Comparison of ENCODE assay signal across 28 cellular contexts in the genomic region with DNA sequence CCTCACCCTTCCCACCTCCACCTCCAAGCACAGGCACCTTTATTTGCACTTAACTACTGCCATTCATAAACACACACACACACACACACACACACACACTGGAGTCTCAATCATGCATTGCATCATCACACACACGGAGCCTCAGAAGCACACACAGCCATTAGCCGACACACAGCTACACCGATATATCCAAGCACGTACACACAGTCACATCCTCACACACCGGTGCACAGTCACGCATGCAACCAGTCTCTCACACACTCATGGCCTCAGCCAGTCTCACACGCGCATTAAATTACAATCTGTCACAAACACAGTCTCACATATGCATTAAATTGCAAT. TPM values are rescaled to one million over a fixed set of nuclear protein-coding genes. Genes with fewer than 3 reads are reported as not detected.
A peak's percentile ranks its signal among the peaks of the same experiment; 100 is the strongest.
DNase-seq lines count a peak whose midpoint lies in the region; ATAC-seq, FAIRE-seq and TF ChIP-seq lines count a peak whose summit lies in the region.
"Had no signal": no experiment of that assay in that cellular context is flagged by ENCODE, and none has a peak within 500 bp of the region (broad histone marks: within the 10 kb centered on the region; RNA-seq: fewer than 3 reads in every experiment).

No MANE protein-coding gene starts in this region.

- H3K79me2 ChIP-seq in HepG2 (ENCODE audit: insufficient read depth, low read length), result no peaks in the 10 kb centered on the region
- H3K79me2 ChIP-seq in keratinocyte (ENCODE audit: control insufficient read depth, insufficient read depth, low read length), result no peaks in the 10 kb centered on the region
- H3K79me2 ChIP-seq: parathyroid adenoma had no signal

- WGBS in HepG2 (ENCODE audit: low lambda C conversion rate), result 85% methylated on average over 8 of the region's 8 CpGs
- 68% methylated on average over 8 of the region's 8 CpGs for WGBS in right lobe of liver (ENCODE audit: insufficient coverage, low coverage, low lambda C conversion rate, missing lambda C conversion rate)

- CTCF ChIA-PET in HepG2 (lab: Yijun Ruan, JAX; ENCODE audit: low intra/inter-chr PET ratio, low total read pairs), result no interaction called here

- no peak for TF ChIP-seq EP300 in HepG2 (IDR thresholded peaks at IDR 0.05; ENCODE audit: low read depth in 2 of 2, low read length in 2 of 2)
- no peak for TF ChIP-seq EP300 in HepG2 (CRISPR knock-in tag; IDR thresholded peaks at IDR 0.05; ENCODE audit: borderline replicate concordance)

- no peak overlapping the region for H3K27ac ChIP-seq in HepG2 (ENCODE audit: extremely low read length, insufficient read depth, low read length)
- no peak overlapping the region for H3K27ac ChIP-seq in right lobe of liver
- H3K27ac ChIP-seq in keratinocyte (ENCODE audit: control insufficient read depth, insufficient read depth, low read length), result no peak overlapping the region
- H3K27ac ChIP-seq: dorsolateral prefrontal cortex, foreskin keratinocyte, KMS-11, parathyroid adenoma had no signal

- no peak overlapping the region for H3K9ac ChIP-seq in HepG2 (ENCODE audit: insufficient read depth, low read depth, low read length)
- no peak overlapping the region for H3K9ac ChIP-seq in keratinocyte (ENCODE audit: control insufficient read depth, extremely low read depth, insufficient read depth, low read length)
- H3K9ac ChIP-seq: KMS-11, parathyroid adenoma had no signal

- in situ Hi-C loops in HepG2 (cut with HindIII; ENCODE audit: extremely low pct_ligation_motif_present, low pct_unique_long_range_greater_than_20kb), result no loop called here

- intact Hi-C loops in HepG2 (cut with micrococcal nuclease; ENCODE audit: unreplicated experiment), result no loop called here
- intact Hi-C loops in right lobe of liver (cut with DNase I), result no loop called here

- H3K9me3 ChIP-seq in HepG2 (ENCODE audit: low read length) (no peaks in the 10 kb centered on the region), right lobe of liver (no peaks in the 10 kb centered on the region), keratinocyte (ENCODE audit: control insufficient read depth, low read depth, low read length) (no peaks in the 10 kb centered on the region)

- H3K27me3 ChIP-seq in HepG2 (ENCODE audit: control insufficient read depth in 1 of 2, insufficient read depth in 2 of 2, low read length in 2 of 2), result no peaks in the 10 kb centered on the region; a peak in 1 of 5 replicates
- H3K27me3 ChIP-seq in right lobe of liver, result no peaks in the 10 kb centered on the region
- H3K27me3 ChIP-seq in keratinocyte (ENCODE audit: control insufficient read depth, extremely low read depth, insufficient read depth, low read length), result no peaks in the 10 kb centered on the region
- H3K27me3 ChIP-seq: dorsolateral prefrontal cortex, foreskin keratinocyte had no signal

- no peak for TF ChIP-seq POLR2A in HepG2 (IDR thresholded peaks at IDR 0.05; ENCODE audit: insufficient read depth in 1 of 2, low read depth in 2 of 2, low read length in 2 of 2)
- TF ChIP-seq POLR2A in right lobe of liver (IDR thresholded peaks at IDR 0.05), result no peak

- H3K9me1 ChIP-seq in keratinocyte (ENCODE audit: control insufficient read depth, extremely low read depth, insufficient read depth, low read length), result no peaks in the 10 kb centered on the region

- H3K4me1 ChIP-seq in HepG2 (ENCODE audit: insufficient read depth, low read length) (peaks cover 12% of the 10 kb centered on the region), right lobe of liver (no peaks in the 10 kb centered on the region), keratinocyte (ENCODE audit: control insufficient read depth, extremely low read depth, insufficient read depth, low read length) (peaks cover 4% of the 10 kb centered on the region)
- H3K4me1 ChIP-seq: parathyroid adenoma had no signal

- POLR2A ChIA-PET in HepG2 (lab: Yijun Ruan, JAX), result no interaction called here

- no peak overlapping the region for H2AFZ ChIP-seq in HepG2 (ENCODE audit: low read length)
- H2AFZ ChIP-seq in keratinocyte (ENCODE audit: control insufficient read depth, low read length), result no peak overlapping the region
- H2AFZ ChIP-seq: parathyroid adenoma had no signal

- dilution Hi-C loops in keratinocyte (cut with MboI; ENCODE audit: extremely low pct_ligation_motif_present, low sequenced_read_pairs), result no loop called here

- no TSS peak for BruUV-seq in HepG2 (replicated peaks; lab: Mats Ljungman, UMichigan)

- TF ChIP-seq CTCF in HepG2 (CRISPR knock-in tag; IDR thresholded peaks at IDR 0.05) (no peak), right lobe of liver (IDR thresholded peaks at IDR 0.05) (no peak), keratinocyte (optimal IDR thresholded peaks at IDR 0.05 in 1 of 3, IDR thresholded peaks at IDR 0.05 in 1 of 3, conservative IDR thresholded peaks at IDR 0.05 in 1 of 3; ENCODE audit: extremely low read depth in 1 of 3, insufficient read depth in 2 of 3, low read length in 3 of 3) (no peak), foreskin fibroblast (IDR thresholded peaks at IDR 0.05; ENCODE audit: low read depth, low read length) (no peak)

- H3K4me2 ChIP-seq in HepG2 (ENCODE audit: low read depth, low read length), result no peak overlapping the region
- no peak overlapping the region for H3K4me2 ChIP-seq in keratinocyte (ENCODE audit: control insufficient read depth, extremely low read depth, insufficient read depth, low read depth, low read length)
- H3K4me2 ChIP-seq: KMS-11 had no signal

- DNase-seq in HepG2 (ENCODE audit: low spot score) (no peak), right lobe of liver (no peak), astrocyte of the hippocampus (ENCODE audit: low read depth, low spot score) (peak; percentile 24), keratinocyte (ENCODE audit: low read depth, low spot score) (no peak), foreskin fibroblast (no peak)
- DNase-seq in stimulated activated CD4-positive, alpha-beta T cell treated with anti-CD3 and anti-CD28 coated beads, Interleukin-4, amount 100 ng/mL, for 4 hours, result no peak
- no peak for DNase-seq in stimulated activated CD4-positive, alpha-beta T cell treated with anti-CD3 and anti-CD28 coated beads, Interleukin-4, amount 100 ng/mL, for 24 hours
- DNase-seq: activated B cell treated with CpG ODN at 0.5 μM for 24 hours; aorta; CD4-positive, CD25-positive, alpha-beta regulatory T cell; dorsolateral prefrontal cortex; left ventricle myocardium superior; midbrain; NCI-H1930; NCI-H446; NK-92 treated with Interleukin-12 subunit alpha and Interleukin-12 subunit beta, amount 100 ng/mL, for 24 hours; right cardiac atrium; SHP77; stimulated activated CD4-positive, alpha-beta T cell treated with anti-CD3 and anti-CD28 coated beads, Interleukin-12 subunit alpha, Interleukin-12 subunit beta, amount 100 ng/mL, for 4 hours; stimulated activated naive CD8-positive, alpha-beta T cell treated with anti-CD3 and anti-CD28 coated beads, Interleukin-15, Interleukin-2, amounts not matched to agents 100 U/mL and 50 U/mL, for 24 hours; T-helper 9 cell had no signal

- H4K20me1 ChIP-seq in HepG2 (ENCODE audit: insufficient read depth, low read length) (no peaks in the 10 kb centered on the region), keratinocyte (ENCODE audit: control insufficient read depth, extremely low read depth, insufficient read depth, low read length) (no peaks in the 10 kb centered on the region)

- H3K4me3 ChIP-seq in HepG2 (replicated peaks in 1 of 3; ENCODE audit: insufficient read depth in 1 of 3, low read depth in 2 of 3, low read length in 3 of 3), result no peak overlapping the region
- no peak overlapping the region for H3K4me3 ChIP-seq in right lobe of liver
- H3K4me3 ChIP-seq in keratinocyte (ENCODE audit: control insufficient read depth in 2 of 3, extremely low read depth in 1 of 3, insufficient read depth in 2 of 3, low read depth in 1 of 3, low read length in 3 of 3), result no peak overlapping the region
- H3K4me3 ChIP-seq in foreskin fibroblast (ENCODE audit: low read depth in 1 of 2, low read length in 2 of 2), result no peak overlapping the region
- H3K4me3 ChIP-seq: dorsolateral prefrontal cortex had no signal

- TF ChIP-seq RAD21 in HepG2 (CRISPR knock-in tag; IDR thresholded peaks at IDR 0.05), result no peak

- no peaks in the 10 kb centered on the region for H3K36me3 ChIP-seq in HepG2 (replicated peaks in 1 of 2; ENCODE audit: control insufficient read depth in 1 of 2, insufficient read depth in 2 of 2, low read length in 2 of 2)
- no peaks in the 10 kb centered on the region for H3K36me3 ChIP-seq in right lobe of liver
- H3K36me3 ChIP-seq in keratinocyte (ENCODE audit: control insufficient read depth in 2 of 2, extremely low read depth in 1 of 2, insufficient read depth in 2 of 2, low read length in 2 of 2), result no peaks in the 10 kb centered on the region

- no peak for FAIRE-seq in HepG2 (lab: Jason Lieb, UNC)
- peak; percentile 23 for FAIRE-seq in keratinocyte (lab: Jason Lieb, UNC)
- FAIRE-seq: G401.6, GM18507 had no signal

- ATAC-seq in HepG2 (no peak), right lobe of liver (no peak), GM21528 (IDR thresholded peaks at IDR 0.05; ENCODE audit: low FRiP score, unreplicated experiment) (no peak)
- ATAC-seq: foreskin keratinocyte; left ventricle myocardium superior; natural killer cell treated with Interleukin-12 subunit alpha and Interleukin-12 subunit beta and Interleukin-15 and Interleukin-18, amount 100 ng/mL, for 72 hours; right cardiac atrium; stimulated activated naive CD8-positive, alpha-beta T cell treated with anti-CD3 and anti-CD28 coated beads, Interleukin-15, Interleukin-2, amounts not matched to agents 100 U/mL and 50 U/mL, for 24 hours had no signal

RNA-seq across cellular contexts. Expression of gene FOXO6, which starts 45.8 kb away (rescaled TPM):
- total RNA-seq in HepG2 (2016; rRNA removed; fragmentation: Illumina TruSeq; extraction: Trizol), result 0.13 TPM in 1 of 2 replicates, not detected in the other
- not detected in 2 replicates for total RNA-seq in HepG2 (2016; cell fraction: cytosol; rRNA removed; fragmentation: Illumina TruSeq; extraction: Trizol; ENCODE audit: low read depth)
- 0.06 TPM in 1 of 2 replicates, not detected in the other for total RNA-seq in HepG2 (2016; cell fraction: insoluble cytoplasmic fraction; rRNA removed; fragmentation: Illumina TruSeq; extraction: Trizol)
- 0.07 TPM in 1 of 2 replicates, not detected in the other for total RNA-seq in HepG2 (2016; cell fraction: membrane; rRNA removed; fragmentation: Illumina TruSeq; extraction: Trizol)
- 0.25 TPM in 1 of 2 replicates, not detected in the other for total RNA-seq in HepG2 (2016; cell fraction: nucleus; rRNA removed; fragmentation: Illumina TruSeq; extraction: Trizol)
- polyA plus RNA-seq in HepG2 (2011; rRNA removed), result not detected in 2 replicates
- polyA plus RNA-seq in HepG2 (2011; cell fraction: cytosol; rRNA removed), result not detected in 2 replicates
- polyA plus RNA-seq in HepG2 (2011; cell fraction: nucleus; rRNA removed), result not detected in 2 replicates
- 0.07 TPM in 1 of 2 replicates, not detected in the other for polyA plus RNA-seq in HepG2 (2012)
- not detected in 2 replicates for polyA plus RNA-seq in HepG2 (2016; cell fraction: cytosol; fragmentation: Illumina TruSeq; extraction: Trizol; ENCODE audit: low read depth)
- polyA plus RNA-seq in HepG2 (2016; cell fraction: insoluble cytoplasmic fraction; fragmentation: Illumina TruSeq; extraction: Trizol; ENCODE audit: low read depth), result 0.11 and 0.15 TPM in 2 replicates
- polyA plus RNA-seq in HepG2 (2016; cell fraction: membrane; fragmentation: Illumina TruSeq; extraction: Trizol; ENCODE audit: low read depth), result 0.06 TPM in 1 of 2 replicates, not detected in the other
- not detected in 2 replicates for polyA plus RNA-seq in HepG2 (2016; cell fraction: nucleus; fragmentation: Illumina TruSeq; extraction: Trizol; ENCODE audit: insufficient read depth, low read depth)
- 0.54 TPM in 1 of 2 replicates, not detected in the other for polyA minus RNA-seq in HepG2 (2011; rRNA and poly(A)+ RNA removed; ENCODE audit: low replicate concordance)
- not detected in 2 replicates for polyA minus RNA-seq in HepG2 (2011; cell fraction: cytosol; rRNA and poly(A)+ RNA removed)
- polyA minus RNA-seq in HepG2 (2011; cell fraction: nucleus; rRNA and poly(A)+ RNA removed), result not detected in 2 replicates
- under 1 TPM in 3 of 6 experiments, not detected in 3; 0.12 to 0.55 (median 0.54) TPM for total RNA-seq in right lobe of liver
- not detected in 3 replicates for polyA plus RNA-seq in keratinocyte
- polyA plus RNA-seq in keratinocyte (2011; ENCODE audit: low read depth), result not detected
- polyA plus RNA-seq in keratinocyte (2011; cell fraction: cytosol; rRNA removed), result not detected in 2 replicates
- not detected in 2 replicates for polyA plus RNA-seq in keratinocyte (2011; cell fraction: nucleus; rRNA removed)
- 0.18 TPM in 1 of 2 replicates, not detected in the other for polyA plus RNA-seq in keratinocyte (2012; ENCODE audit: low replicate concordance)
- polyA minus RNA-seq in keratinocyte, result not detected in 3 replicates
- not detected for polyA minus RNA-seq in keratinocyte (2011; cell fraction: cytosol; rRNA and poly(A)+ RNA removed)
- not detected in 2 replicates for polyA minus RNA-seq in keratinocyte (2011; cell fraction: nucleus; rRNA and poly(A)+ RNA removed)
- total RNA-seq: natural killer cell treated with Interleukin-12 subunit alpha and Interleukin-12 subunit beta and Interleukin-15 and Interleukin-18, amount 100 ng/mL, for 72 hours had no signal
- polyA plus RNA-seq: CD4-positive, CD25-positive, alpha-beta regulatory T cell had no signal
